ENCODE assay signal across 1 cellular context in genomic region chr17:38982858-38983746, GRCh38.
A peak's percentile ranks its signal among the peaks of the same experiment; 100 is the strongest.
TF ChIP-seq lines count a peak whose summit lies in the region.

No MANE protein-coding gene starts in this region.

TF ChIP-seq in HEK293, 187 proteins besides CTCF, POLR2A, EP300 and RAD21 (continued from another document):
- TF ChIP-seq, protein P1, sequence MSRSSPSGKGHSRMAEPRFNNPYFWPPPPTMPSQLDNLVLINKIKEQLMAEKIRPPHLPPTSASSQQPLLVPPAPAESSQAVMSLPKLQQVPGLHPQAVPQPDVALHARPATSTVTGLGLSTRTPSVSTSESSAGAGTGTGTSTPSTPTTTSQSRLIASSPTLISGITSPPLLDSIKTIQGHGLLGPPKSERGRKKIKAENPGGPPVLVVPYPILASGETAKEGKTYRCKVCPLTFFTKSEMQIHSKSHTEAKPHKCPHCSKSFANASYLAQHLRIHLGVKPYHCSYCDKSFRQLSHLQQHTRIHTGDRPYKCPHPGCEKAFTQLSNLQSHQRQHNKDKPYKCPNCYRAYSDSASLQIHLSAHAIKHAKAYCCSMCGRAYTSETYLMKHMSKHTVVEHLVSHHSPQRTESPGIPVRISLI (tag by site-specific recombination; IDR thresholded peaks at IDR 0.05) = no peak
- TF ChIP-seq, protein P2, sequence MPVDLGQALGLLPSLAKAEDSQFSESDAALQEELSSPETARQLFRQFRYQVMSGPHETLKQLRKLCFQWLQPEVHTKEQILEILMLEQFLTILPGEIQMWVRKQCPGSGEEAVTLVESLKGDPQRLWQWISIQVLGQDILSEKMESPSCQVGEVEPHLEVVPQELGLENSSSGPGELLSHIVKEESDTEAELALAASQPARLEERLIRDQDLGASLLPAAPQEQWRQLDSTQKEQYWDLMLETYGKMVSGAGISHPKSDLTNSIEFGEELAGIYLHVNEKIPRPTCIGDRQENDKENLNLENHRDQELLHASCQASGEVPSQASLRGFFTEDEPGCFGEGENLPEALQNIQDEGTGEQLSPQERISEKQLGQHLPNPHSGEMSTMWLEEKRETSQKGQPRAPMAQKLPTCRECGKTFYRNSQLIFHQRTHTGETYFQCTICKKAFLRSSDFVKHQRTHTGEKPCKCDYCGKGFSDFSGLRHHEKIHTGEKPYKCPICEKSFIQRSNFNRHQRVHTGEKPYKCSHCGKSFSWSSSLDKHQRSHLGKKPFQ (tag by site-specific recombination; IDR thresholded peaks at IDR 0.05) = no peak
- no peak for TF ChIP-seq KLF16 (tag by site-specific recombination; IDR thresholded peaks at IDR 0.05)
- peak; percentile 87 for TF ChIP-seq PRDM1 (tag by site-specific recombination; IDR thresholded peaks at IDR 0.05)
- TF ChIP-seq OSR2 (tag by site-specific recombination; IDR thresholded peaks at IDR 0.05) = no peak
- TF ChIP-seq ELK4 (IDR thresholded peaks at IDR 0.05; ENCODE audit: borderline replicate concordance, low read depth, low read length) = no peak
- TF ChIP-seq PRDM6 (tag by site-specific recombination; IDR thresholded peaks at IDR 0.05) = peak; percentile 92
- TF ChIP-seq KLF10 (tag by site-specific recombination; IDR thresholded peaks at IDR 0.05) = 0 out of 2 replicates have a peak, but pooled peaks have one; percentile 30
- 0 out of 2 replicates have a peak, but pooled peaks have one; percentile 33 for TF ChIP-seq SP7 (tag by site-specific recombination; IDR thresholded peaks at IDR 0.05)
- peak; percentile 23; the same call in 1 of the 2 replicates for TF ChIP-seq ZBTB17 (tag by site-specific recombination; IDR thresholded peaks at IDR 0.05)
- no peak for TF ChIP-seq ZNF423 (tag by site-specific recombination; IDR thresholded peaks at IDR 0.05)
- TF ChIP-seq ZNF24 (tag by site-specific recombination; IDR thresholded peaks at IDR 0.05) = no peak
- TF ChIP-seq, protein P3, sequence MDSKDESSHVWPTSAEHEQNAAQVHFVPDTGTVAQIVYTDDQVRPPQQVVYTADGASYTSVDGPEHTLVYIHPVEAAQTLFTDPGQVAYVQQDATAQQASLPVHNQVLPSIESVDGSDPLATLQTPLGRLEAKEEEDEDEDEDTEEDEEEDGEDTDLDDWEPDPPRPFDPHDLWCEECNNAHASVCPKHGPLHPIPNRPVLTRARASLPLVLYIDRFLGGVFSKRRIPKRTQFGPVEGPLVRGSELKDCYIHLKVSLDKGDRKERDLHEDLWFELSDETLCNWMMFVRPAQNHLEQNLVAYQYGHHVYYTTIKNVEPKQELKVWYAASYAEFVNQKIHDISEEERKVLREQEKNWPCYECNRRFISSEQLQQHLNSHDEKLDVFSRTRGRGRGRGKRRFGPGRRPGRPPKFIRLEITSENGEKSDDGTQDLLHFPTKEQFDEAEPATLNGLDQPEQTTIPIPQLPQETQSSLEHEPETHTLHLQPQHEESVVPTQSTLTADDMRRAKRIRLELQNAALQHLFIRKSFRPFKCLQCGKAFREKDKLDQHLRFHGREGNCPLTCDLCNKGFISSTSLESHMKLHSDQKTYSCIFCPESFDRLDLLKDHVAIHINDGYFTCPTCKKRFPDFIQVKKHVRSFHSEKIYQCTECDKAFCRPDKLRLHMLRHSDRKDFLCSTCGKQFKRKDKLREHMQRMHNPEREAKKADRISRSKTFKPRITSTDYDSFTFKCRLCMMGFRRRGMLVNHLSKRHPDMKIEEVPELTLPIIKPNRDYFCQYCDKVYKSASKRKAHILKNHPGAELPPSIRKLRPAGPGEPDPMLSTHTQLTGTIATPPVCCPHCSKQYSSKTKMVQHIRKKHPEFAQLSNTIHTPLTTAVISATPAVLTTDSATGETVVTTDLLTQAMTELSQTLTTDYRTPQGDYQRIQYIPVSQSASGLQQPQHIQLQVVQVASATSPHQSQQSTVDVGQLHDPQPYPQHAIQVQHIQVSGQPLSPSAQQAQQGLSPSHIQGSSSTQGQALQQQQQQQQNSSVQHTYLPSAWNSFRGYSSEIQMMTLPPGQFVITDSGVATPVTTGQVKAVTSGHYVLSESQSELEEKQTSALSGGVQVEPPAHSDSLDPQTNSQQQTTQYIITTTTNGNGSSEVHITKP (tag by site-specific recombination; IDR thresholded peaks at IDR 0.05) = peak; percentile 44
- TF ChIP-seq ZNF239 (tag by site-specific recombination; IDR thresholded peaks at IDR 0.05) = no peak
- TF ChIP-seq ZNF660 (tag by site-specific recombination; IDR thresholded peaks at IDR 0.05) = peak; percentile 73
